8 cellular contexts compared by ENCODE assay signal in the genomic region with DNA sequence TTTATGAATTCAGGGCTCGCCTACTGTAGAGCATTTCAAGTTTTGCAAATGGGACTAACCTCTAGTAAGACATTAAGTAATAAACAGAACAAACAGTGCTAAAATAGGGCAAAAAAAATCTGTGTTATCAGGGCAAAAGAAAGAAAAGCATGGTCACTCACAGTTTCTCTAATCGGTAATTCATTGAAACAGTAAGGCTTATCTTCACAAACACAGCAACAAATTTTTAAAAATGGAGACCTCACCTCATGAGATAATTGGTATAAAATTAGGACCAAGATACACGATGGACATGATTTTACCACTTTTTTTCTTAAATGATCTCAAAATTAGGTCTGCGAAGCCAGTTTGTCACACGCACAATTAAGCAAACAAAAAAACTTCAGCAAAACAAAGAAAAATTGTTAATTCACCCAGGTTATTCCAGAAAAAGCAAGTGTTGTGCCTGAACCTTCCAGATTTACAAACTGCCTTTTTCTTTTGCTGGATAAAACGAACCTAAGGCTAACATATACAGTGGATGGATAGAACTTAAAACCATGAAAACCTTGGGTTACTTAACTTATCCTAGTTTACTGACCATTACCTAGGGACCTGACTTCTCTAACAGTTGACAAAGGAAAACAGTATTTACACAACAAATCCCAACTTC. TPM values are rescaled to one million over a fixed set of nuclear protein-coding genes. Genes with fewer than 3 reads are reported as not detected.
A peak's percentile ranks its signal among the peaks of the same experiment; 100 is the strongest.
DNase-seq lines count a peak whose midpoint lies in the region; ATAC-seq and TF ChIP-seq lines count a peak whose summit lies in the region.

No MANE protein-coding gene starts in this region.

- H3K27me3 ChIP-seq in lower lobe of right lung (ENCODE audit: low read depth) = no peaks in the 10 kb centered on the region
- H3K27me3 ChIP-seq in tibial nerve = no peaks in the 10 kb centered on the region

- H3K27ac ChIP-seq in lower lobe of right lung = peak overlapping the region; percentile 93
- peak overlapping the region; percentile 72 to 98 (median 92) for H3K27ac ChIP-seq in tibial nerve

- ATAC-seq in activated T-cell treated with anti-CD3 and anti-CD28 coated beads, Interleukin-2, amount 50 U/mL, for 72 hours (replicated peaks in 1 of 2) = no peak
- ATAC-seq in lower lobe of right lung (no peak), GM21529 (IDR thresholded peaks at IDR 0.05; ENCODE audit: unreplicated experiment) (no peak), HG03280 (IDR thresholded peaks at IDR 0.05; ENCODE audit: unreplicated experiment) (no peak)

- peaks cover 13 to 33% of the 10 kb centered on the region in 2 donors for H3K36me3 Mint-ChIP-seq in activated T-cell treated with anti-CD3 and anti-CD28 coated beads, Interleukin-2, amount 50 U/mL, for 72 hours (ENCODE audit: insufficient read depth in 2 of 2)

- H3K4me3 ChIP-seq in astrocyte of the spinal cord (ENCODE audit: low read depth, low read length) = peak overlapping the region; percentile 71
- peak overlapping the region; percentile 94 for H3K4me3 ChIP-seq in lower lobe of right lung
- peak overlapping the region; percentile 62 to 89 (median 86) for H3K4me3 ChIP-seq in tibial nerve

- no peak for TF ChIP-seq EP300 in tibial nerve (IDR thresholded peaks at IDR 0.05)

- TF ChIP-seq POLR2A in tibial nerve (IDR thresholded peaks at IDR 0.05) = no peak

- TF ChIP-seq CTCF in astrocyte of the spinal cord (IDR thresholded peaks at IDR 0.05; ENCODE audit: low read depth, low read length) (no peak), lower lobe of right lung (IDR thresholded peaks at IDR 0.05) (no peak), tibial nerve (IDR thresholded peaks at IDR 0.05) (no peak)

- WGBS in tibial nerve, 2 donors = 23 to 24% methylated on average over 6 of the region's 6 CpGs

- peaks cover 67% of the 10 kb centered on the region for H3K4me1 ChIP-seq in lower lobe of right lung
- peaks cover 0 to 59% (median 14%) of the 10 kb centered on the region in 4 donors for H3K4me1 ChIP-seq in tibial nerve

- H3K9me3 ChIP-seq in lower lobe of right lung (no peaks in the 10 kb centered on the region), tibial nerve (no peaks in the 10 kb centered on the region)

- H3K27ac Mint-ChIP-seq in activated T-cell treated with anti-CD3 and anti-CD28 coated beads, Interleukin-2, amount 50 U/mL, for 72 hours = peak overlapping the region; percentile 92

- peaks cover 75% of the 10 kb centered on the region for H3K4me1 Mint-ChIP-seq in activated T-cell treated with anti-CD3 and anti-CD28 coated beads, Interleukin-2, amount 50 U/mL, for 72 hours (ENCODE audit: low read depth)

- peaks cover 16% of the 10 kb centered on the region for H3K36me3 ChIP-seq in lower lobe of right lung
- peaks cover 0 to 11% (median 0%) of the 10 kb centered on the region in 3 donors for H3K36me3 ChIP-seq in tibial nerve

- no peak for DNase-seq in activated T-cell treated with anti-CD3 and anti-CD28 coated beads, Interleukin-2, amount 50 U/mL, for 72 hours
- no peak for DNase-seq in activated T-cell treated with anti-CD3 and anti-CD28 coated beads, Interleukin-2, amount 50 U/mL, for 48 hours
- DNase-seq in astrocyte of the spinal cord (ENCODE audit: low read depth, low spot score) = no peak
- DNase-seq in lower lobe of right lung = no peak
- DNase-seq in tibial nerve (ENCODE audit: low spot score in 2 of 2) = no peak
- DNase-seq in AG08395 (ENCODE audit: low spot score) = no peak

- no peaks in the 10 kb centered on the region for H3K27me3 Mint-ChIP-seq in activated T-cell treated with anti-CD3 and anti-CD28 coated beads, Interleukin-2, amount 50 U/mL, for 72 hours (ENCODE audit: low read depth)

- intact Hi-C loops in lower lobe of right lung (cut with DNase I) = no loop called here

- no peaks in the 10 kb centered on the region for H3K9me3 Mint-ChIP-seq in activated T-cell treated with anti-CD3 and anti-CD28 coated beads, Interleukin-2, amount 50 U/mL, for 72 hours

- in situ Hi-C loops in astrocyte of the spinal cord (cut with HindIII; ENCODE audit: low sequenced_read_pairs) = no loop called here

- H3K4me3 Mint-ChIP-seq in activated T-cell treated with anti-CD3 and anti-CD28 coated beads, Interleukin-2, amount 50 U/mL, for 72 hours = peak overlapping the region; percentile 95 to 97

RNA-seq across cellular contexts. Expression of a gene that starts 1.4 kb away (rescaled TPM):
- total RNA-seq in activated T-cell treated with anti-CD3 and anti-CD28 coated beads, Interleukin-2, amount 50 U/mL, for 72 hours = 100 to 1,000 TPM; 279 to 347 TPM
- total RNA-seq in lower lobe of right lung (199 TPM), tibial nerve (100 to 1,000 TPM; 145 to 196 (median 181) TPM)
